Comparison of ENCODE assay signal across 11 cellular contexts in the genomic region with DNA sequence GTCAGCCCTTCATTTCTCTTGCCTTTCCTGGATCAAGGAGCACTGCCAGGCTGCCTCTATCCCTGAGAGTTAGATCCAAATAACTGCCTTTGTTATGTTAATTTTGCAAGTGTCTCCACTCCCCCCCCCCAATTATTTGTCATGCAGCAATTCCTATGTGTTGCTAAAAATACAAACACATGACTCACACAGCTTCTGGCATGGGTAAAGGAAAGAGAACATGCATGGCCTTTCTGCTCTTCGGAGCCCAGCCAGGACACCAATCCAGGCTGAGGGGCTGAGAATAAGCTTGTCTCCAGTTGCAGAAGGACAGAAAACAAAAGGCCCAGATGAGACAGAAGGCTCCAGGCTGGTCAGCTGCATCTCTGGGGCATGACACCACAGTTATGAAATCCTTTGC.
DNase-seq lines count a peak whose midpoint lies in the region; ATAC-seq and TF ChIP-seq lines count a peak whose summit lies in the region.
"Had no signal": no experiment of that assay in that cellular context is flagged by ENCODE, and none has a peak within 500 bp of the region (broad histone marks: within the 10 kb centered on the region; RNA-seq: fewer than 3 reads in every experiment).

No MANE protein-coding gene starts in this region.

- no peak for TF ChIP-seq CTCF in astrocyte of the cerebellum (IDR thresholded peaks at IDR 0.05; ENCODE audit: low read depth, low read length, missing control alignments)

- H3K4me3 ChIP-seq in H7 (ENCODE audit: insufficient read depth, low read depth, low read length) (no peak overlapping the region), astrocyte of the cerebellum (ENCODE audit: low read depth, low read length) (no peak overlapping the region)

- no peak for ATAC-seq in HG03025 (IDR thresholded peaks at IDR 0.05; ENCODE audit: low FRiP score, unreplicated experiment)
- ATAC-seq in GM18873 (IDR thresholded peaks at IDR 0.05; ENCODE audit: low FRiP score, unreplicated experiment) = no peak

- in situ Hi-C loops in astrocyte of the cerebellum (cut with HindIII; ENCODE audit: low sequenced_read_pairs) = no loop called here

- DNase-seq in H7 (peak; percentile 69), astrocyte of the cerebellum (ENCODE audit: low read depth) (peak; percentile 86), cardiac septum (ENCODE audit: low spot score) (peak; percentile 76), stromal cell of bone marrow (ENCODE audit: low read depth) (peak; percentile 78), NCI-H524 treated with DMSO at 0.1 percent for 48 hours (lab: John Stamatoyannopoulos, UW) (no peak), NCI-H526 (lab: John Stamatoyannopoulos, UW) (no peak)
- DNase-seq: activated naive CD4-positive, alpha-beta T cell treated with anti-CD3 and anti-CD28 coated beads, Interleukin-2, amount 50 U/mL, for 16 hours; OCI-M1; retina had no signal

- H3K27me3 ChIP-seq in H7 (ENCODE audit: control insufficient read depth, insufficient read depth, low read length) = peaks cover 8% of the 10 kb centered on the region; the same call in 1 of the 2 replicates

- intact Hi-C loops in cardiac septum (cut with DNase I) = no loop called here

- H3K36me3 ChIP-seq in H7 (replicated peaks; ENCODE audit: control insufficient read depth, insufficient read depth, low read length) = no peaks in the 10 kb centered on the region

Comparison
In these comparisons a context has a peak if more than half of its experiments do, and no peak if none do; other contexts are left out.
1. DNase-seq: peak in H7 (single experiment), astrocyte of the cerebellum (single experiment), cardiac septum (single experiment) and stromal cell of bone marrow (single experiment); none in NCI-H524 treated with DMSO at 0.1 percent for 48 hours (single experiment) and NCI-H526 (0 of 2).